Comparison of ENCODE assay signal across 1 cellular context in the genomic region with DNA sequence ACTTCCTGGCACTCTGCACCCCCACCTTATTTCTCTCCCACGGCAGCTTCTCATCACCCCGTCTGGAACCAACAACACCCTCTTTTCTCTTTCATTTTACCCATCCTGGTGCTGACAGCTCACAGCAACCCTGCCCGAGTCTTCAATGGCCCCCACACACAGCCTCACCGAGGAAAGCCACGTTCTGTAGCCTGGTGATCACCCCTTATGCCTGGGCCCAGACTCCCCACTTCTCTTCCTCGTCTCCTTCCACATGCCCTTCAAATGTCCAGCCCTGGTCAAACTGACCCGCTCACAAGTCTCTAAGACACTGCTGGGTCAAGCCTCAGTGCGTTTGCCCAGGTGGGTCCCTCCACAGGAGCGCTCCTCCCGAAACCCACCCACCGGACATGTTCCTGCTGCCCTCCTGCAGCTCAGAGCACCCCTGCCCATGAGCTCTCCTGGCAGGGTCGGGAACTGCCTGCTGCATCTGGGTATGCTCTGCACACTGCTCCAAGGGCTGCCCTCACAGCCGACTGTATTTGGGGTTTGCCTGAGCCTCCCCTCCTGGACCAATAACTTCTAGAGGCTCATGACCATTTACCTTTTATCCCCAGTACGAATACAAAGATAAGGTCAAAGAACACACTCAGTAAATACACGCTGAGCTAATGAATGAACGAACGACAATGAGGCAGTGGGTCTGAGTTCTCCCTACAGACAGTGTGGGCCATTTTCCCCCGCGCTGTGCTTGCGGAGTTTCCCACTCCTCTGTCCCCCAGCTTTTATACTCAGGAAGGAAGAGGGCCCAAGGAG.
TF ChIP-seq lines count a peak whose summit lies in the region.

No MANE protein-coding gene starts in this region.

TF ChIP-seq in WTC11, 78 proteins besides CTCF, POLR2A, EP300 and RAD21 (continued from another document):
- TF ChIP-seq, protein P1, sequence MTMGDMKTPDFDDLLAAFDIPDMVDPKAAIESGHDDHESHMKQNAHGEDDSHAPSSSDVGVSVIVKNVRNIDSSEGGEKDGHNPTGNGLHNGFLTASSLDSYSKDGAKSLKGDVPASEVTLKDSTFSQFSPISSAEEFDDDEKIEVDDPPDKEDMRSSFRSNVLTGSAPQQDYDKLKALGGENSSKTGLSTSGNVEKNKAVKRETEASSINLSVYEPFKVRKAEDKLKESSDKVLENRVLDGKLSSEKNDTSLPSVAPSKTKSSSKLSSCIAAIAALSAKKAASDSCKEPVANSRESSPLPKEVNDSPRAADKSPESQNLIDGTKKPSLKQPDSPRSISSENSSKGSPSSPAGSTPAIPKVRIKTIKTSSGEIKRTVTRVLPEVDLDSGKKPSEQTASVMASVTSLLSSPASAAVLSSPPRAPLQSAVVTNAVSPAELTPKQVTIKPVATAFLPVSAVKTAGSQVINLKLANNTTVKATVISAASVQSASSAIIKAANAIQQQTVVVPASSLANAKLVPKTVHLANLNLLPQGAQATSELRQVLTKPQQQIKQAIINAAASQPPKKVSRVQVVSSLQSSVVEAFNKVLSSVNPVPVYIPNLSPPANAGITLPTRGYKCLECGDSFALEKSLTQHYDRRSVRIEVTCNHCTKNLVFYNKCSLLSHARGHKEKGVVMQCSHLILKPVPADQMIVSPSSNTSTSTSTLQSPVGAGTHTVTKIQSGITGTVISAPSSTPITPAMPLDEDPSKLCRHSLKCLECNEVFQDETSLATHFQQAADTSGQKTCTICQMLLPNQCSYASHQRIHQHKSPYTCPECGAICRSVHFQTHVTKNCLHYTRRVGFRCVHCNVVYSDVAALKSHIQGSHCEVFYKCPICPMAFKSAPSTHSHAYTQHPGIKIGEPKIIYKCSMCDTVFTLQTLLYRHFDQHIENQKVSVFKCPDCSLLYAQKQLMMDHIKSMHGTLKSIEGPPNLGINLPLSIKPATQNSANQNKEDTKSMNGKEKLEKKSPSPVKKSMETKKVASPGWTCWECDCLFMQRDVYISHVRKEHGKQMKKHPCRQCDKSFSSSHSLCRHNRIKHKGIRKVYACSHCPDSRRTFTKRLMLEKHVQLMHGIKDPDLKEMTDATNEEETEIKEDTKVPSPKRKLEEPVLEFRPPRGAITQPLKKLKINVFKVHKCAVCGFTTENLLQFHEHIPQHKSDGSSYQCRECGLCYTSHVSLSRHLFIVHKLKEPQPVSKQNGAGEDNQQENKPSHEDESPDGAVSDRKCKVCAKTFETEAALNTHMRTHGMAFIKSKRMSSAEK (CRISPR knock-in tag; IDR thresholded peaks at IDR 0.05; ENCODE audit: borderline replicate concordance) = no peak
- TF ChIP-seq ZNF416 (CRISPR knock-in tag; IDR thresholded peaks at IDR 0.05) (no peak), ZNF263 (CRISPR knock-in tag; IDR thresholded peaks at IDR 0.05; ENCODE audit: low read depth) (no peak), TEAD4 (CRISPR knock-in tag; IDR thresholded peaks at IDR 0.05) (no peak), CREM (CRISPR knock-in tag; IDR thresholded peaks at IDR 0.05) (no peak), ATF1 (CRISPR knock-in tag; IDR thresholded peaks at IDR 0.05) (no peak), E2F5 (CRISPR knock-in tag; IDR thresholded peaks at IDR 0.05) (no peak), SP1 (CRISPR knock-in tag; conservative IDR thresholded peaks at IDR 0.05) (no peak), ZSCAN18 (CRISPR knock-in tag; IDR thresholded peaks at IDR 0.05) (no peak)
- TF ChIP-seq, protein P2, sequence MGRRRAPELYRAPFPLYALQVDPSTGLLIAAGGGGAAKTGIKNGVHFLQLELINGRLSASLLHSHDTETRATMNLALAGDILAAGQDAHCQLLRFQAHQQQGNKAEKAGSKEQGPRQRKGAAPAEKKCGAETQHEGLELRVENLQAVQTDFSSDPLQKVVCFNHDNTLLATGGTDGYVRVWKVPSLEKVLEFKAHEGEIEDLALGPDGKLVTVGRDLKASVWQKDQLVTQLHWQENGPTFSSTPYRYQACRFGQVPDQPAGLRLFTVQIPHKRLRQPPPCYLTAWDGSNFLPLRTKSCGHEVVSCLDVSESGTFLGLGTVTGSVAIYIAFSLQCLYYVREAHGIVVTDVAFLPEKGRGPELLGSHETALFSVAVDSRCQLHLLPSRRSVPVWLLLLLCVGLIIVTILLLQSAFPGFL (CRISPR knock-in tag; IDR thresholded peaks at IDR 0.05; ENCODE audit: borderline replicate concordance) = no peak
- TF ChIP-seq, protein P3, sequence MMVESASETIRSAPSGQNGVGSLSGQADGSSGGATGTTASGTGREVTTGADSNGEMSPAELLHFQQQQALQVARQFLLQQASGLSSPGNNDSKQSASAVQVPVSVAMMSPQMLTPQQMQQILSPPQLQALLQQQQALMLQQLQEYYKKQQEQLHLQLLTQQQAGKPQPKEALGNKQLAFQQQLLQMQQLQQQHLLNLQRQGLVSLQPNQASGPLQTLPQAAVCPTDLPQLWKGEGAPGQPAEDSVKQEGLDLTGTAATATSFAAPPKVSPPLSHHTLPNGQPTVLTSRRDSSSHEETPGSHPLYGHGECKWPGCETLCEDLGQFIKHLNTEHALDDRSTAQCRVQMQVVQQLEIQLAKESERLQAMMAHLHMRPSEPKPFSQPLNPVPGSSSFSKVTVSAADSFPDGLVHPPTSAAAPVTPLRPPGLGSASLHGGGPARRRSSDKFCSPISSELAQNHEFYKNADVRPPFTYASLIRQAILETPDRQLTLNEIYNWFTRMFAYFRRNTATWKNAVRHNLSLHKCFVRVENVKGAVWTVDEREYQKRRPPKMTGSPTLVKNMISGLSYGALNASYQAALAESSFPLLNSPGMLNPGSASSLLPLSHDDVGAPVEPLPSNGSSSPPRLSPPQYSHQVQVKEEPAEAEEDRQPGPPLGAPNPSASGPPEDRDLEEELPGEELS (CRISPR knock-in tag; IDR thresholded peaks at IDR 0.05) = no peak
- TF ChIP-seq, protein P4, sequence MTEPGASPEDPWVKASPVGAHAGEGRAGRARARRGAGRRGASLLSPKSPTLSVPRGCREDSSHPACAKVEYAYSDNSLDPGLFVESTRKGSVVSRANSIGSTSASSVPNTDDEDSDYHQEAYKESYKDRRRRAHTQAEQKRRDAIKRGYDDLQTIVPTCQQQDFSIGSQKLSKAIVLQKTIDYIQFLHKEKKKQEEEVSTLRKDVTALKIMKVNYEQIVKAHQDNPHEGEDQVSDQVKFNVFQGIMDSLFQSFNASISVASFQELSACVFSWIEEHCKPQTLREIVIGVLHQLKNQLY (CRISPR knock-in tag; IDR thresholded peaks at IDR 0.05) = no peak
